8 cellular contexts compared by ENCODE assay signal in the genomic region with DNA sequence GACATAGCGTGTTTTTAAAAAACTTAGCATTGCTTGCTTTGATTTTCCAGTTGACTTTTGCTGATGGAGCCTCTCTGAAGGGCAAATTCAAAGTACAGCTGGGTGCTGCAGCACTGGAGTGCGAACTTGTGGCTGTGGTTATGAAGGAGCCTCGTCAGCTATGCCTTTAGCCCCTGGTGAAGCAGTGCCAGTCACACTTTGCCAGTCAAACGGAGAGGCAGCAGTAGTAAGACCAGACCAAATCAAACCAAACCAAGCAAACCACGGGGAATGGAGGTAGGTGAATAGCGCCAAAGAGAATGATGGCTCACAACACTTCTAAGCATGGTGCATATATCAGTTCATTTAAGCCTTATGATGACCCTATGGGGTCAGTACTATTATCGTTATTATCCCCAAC. TPM values are rescaled to one million over a fixed set of nuclear protein-coding genes. Genes with fewer than 3 reads are reported as not detected.
DNase-seq lines count a peak whose midpoint lies in the region; ATAC-seq and TF ChIP-seq lines count a peak whose summit lies in the region.

No MANE protein-coding gene starts in this region.

- no peaks in the 10 kb centered on the region for H3K27me3 ChIP-seq in SJSA1 (replicated peaks)
- no peaks in the 10 kb centered on the region for H3K27me3 ChIP-seq in lower lobe of right lung (ENCODE audit: low read depth)

- H3K27ac ChIP-seq in SJSA1 (peak overlapping the region; percentile 95), lower lobe of right lung (peak overlapping the region; percentile 66)

- intact Hi-C loops in lower lobe of right lung (cut with DNase I), result no loop called here

- H3K4me3 ChIP-seq in SJSA1, result no peak overlapping the region
- H3K4me3 ChIP-seq in lower lobe of right lung, result no peak overlapping the region

- ATAC-seq in lower lobe of right lung, result no peak
- ATAC-seq in HG03097 (IDR thresholded peaks at IDR 0.05; ENCODE audit: low FRiP score, unreplicated experiment), result no peak

- DNase-seq in stimulated activated CD4-positive, alpha-beta T cell treated with anti-CD3 and anti-CD28 coated beads, Interleukin-1b, Interleukin-23, amount 100 ng/mL, for 48 hours, result peak; percentile 71
- DNase-seq in stimulated activated CD4-positive, alpha-beta T cell treated with anti-CD3 and anti-CD28 coated beads, Interleukin-12 subunit alpha, Interleukin-12 subunit beta, amount 100 ng/mL, for 4 hours, result no peak
- no peak for DNase-seq in SJSA1 (ENCODE audit: low read depth in 1 of 2, low spot score in 2 of 2)
- DNase-seq in lower lobe of right lung, result no peak
- no peak for DNase-seq in SW480 (ENCODE audit: low spot score)
- no peak for DNase-seq in COR-L47 (lab: John Stamatoyannopoulos, UW)
- no peak for DNase-seq in NCI-H226

- H3K36me3 ChIP-seq in SJSA1, result peaks cover 5% of the 10 kb centered on the region
- H3K36me3 ChIP-seq in lower lobe of right lung, result no peaks in the 10 kb centered on the region

- H3K9me3 ChIP-seq in SJSA1 (replicated peaks) (no peaks in the 10 kb centered on the region), lower lobe of right lung (no peaks in the 10 kb centered on the region)

- TF ChIP-seq CTCF in lower lobe of right lung (IDR thresholded peaks at IDR 0.05), result no peak

- peaks cover 77% of the 10 kb centered on the region for H3K4me1 ChIP-seq in SJSA1 (replicated peaks)
- peaks cover 69% of the 10 kb centered on the region for H3K4me1 ChIP-seq in lower lobe of right lung

RNA-seq across cellular contexts. Expression of a gene that starts 15.1 kb away (rescaled TPM):
- total RNA-seq in SJSA1 (2014; rRNA removed; shearing (Covaris generic)), result 188 and 238 TPM in 2 replicates
- total RNA-seq in lower lobe of right lung, result 284 TPM
